12 cellular contexts compared by ENCODE assay signal in the genomic region with DNA sequence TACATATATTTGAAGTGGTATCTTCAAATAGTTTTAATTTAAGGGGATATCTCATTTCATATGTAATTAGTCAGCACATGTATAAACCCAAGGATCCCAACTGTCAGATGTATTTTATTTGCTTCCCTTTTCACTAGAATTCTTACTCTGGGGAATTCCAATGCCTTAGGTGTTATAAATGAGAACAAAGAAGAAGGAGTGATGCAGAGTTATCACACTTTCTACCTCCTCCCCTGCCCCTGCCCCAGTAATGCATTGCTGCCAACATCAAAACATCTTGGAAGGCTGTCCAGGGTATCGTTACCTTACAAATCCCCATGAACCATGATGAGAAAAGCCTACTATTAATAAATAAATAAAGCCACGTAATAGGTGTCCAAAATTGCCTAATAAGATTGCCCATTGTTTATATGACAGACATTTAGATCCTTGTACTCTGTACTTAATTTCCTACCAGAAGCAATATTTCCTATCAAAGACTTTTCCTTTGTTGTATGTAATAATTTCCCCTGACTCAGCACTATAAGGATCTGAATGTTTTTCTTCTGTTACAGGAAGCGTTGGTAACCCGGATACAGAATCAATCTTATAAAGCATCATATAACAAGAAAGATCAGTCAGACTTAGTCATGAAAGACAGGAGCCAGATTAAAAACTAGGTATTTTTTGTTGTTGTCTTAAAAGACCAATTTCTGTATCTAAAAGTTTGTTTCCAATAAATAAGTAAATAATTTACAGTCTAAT. TPM values are rescaled to one million over a fixed set of nuclear protein-coding genes. Genes with fewer than 3 reads are reported as not detected.
A peak's percentile ranks its signal among the peaks of the same experiment; 100 is the strongest.
DNase-seq lines count a peak whose midpoint lies in the region; ATAC-seq, FAIRE-seq and TF ChIP-seq lines count a peak whose summit lies in the region.
"Had no signal": no experiment of that assay in that cellular context is flagged by ENCODE, and none has a peak within 500 bp of the region (broad histone marks: within the 10 kb centered on the region; RNA-seq: fewer than 3 reads in every experiment).

No MANE protein-coding gene starts in this region.

- H3K27ac ChIP-seq in pancreas = no peak overlapping the region
- H3K27ac ChIP-seq: 22Rv1 had no signal

- no peak for TF ChIP-seq CTCF in pancreas (IDR thresholded peaks at IDR 0.05)

- WGBS in pancreas, 2 donors = 87 to 91% methylated on average over 4 of the region's 4 CpGs

- no peaks in the 10 kb centered on the region for H3K4me1 ChIP-seq in pancreas

- peak overlapping the region; percentile 18 for H3K4me3 Mint-ChIP-seq in T-helper 1 cell treated with Interleukin-12 subunit alpha and Interleukin-12 subunit beta and Interleukin-4 antibody, amounts not matched to agents 30 μg/mL and 1 μg/mL, for 36 hours
- H3K4me3 Mint-ChIP-seq in effector memory CD8-positive, alpha-beta T cell = peak overlapping the region in 1 of 2 donors; percentile 82

- peak overlapping the region; percentile 83 for H3K27ac Mint-ChIP-seq in T-helper 1 cell treated with Interleukin-12 subunit alpha and Interleukin-12 subunit beta and Interleukin-4 antibody, amounts not matched to agents 30 μg/mL and 1 μg/mL, for 36 hours
- peak overlapping the region; percentile 65 to 76 for H3K27ac Mint-ChIP-seq in effector memory CD8-positive, alpha-beta T cell

- H3K27me3 Mint-ChIP-seq in T-helper 1 cell treated with Interleukin-12 subunit alpha and Interleukin-12 subunit beta and Interleukin-4 antibody, amounts not matched to agents 30 μg/mL and 1 μg/mL, for 36 hours (ENCODE audit: low read depth) = no peaks in the 10 kb centered on the region
- H3K27me3 Mint-ChIP-seq in effector memory CD8-positive, alpha-beta T cell = no peaks in the 10 kb centered on the region

- H3K27me3 ChIP-seq in pancreas = no peaks in the 10 kb centered on the region

- H3K9me3 Mint-ChIP-seq in T-helper 1 cell treated with Interleukin-12 subunit alpha and Interleukin-12 subunit beta and Interleukin-4 antibody, amounts not matched to agents 30 μg/mL and 1 μg/mL, for 36 hours = no peaks in the 10 kb centered on the region
- no peaks in the 10 kb centered on the region for H3K9me3 Mint-ChIP-seq in effector memory CD8-positive, alpha-beta T cell

- FAIRE-seq in pancreas (lab: Jason Lieb, UNC) = peak; percentile 59
- FAIRE-seq: G401.6 had no signal

- no peaks in the 10 kb centered on the region for H3K9me3 ChIP-seq in pancreas

- intact Hi-C loops in pancreas (cut with DNase I) = no loop called here

- peaks cover 63% of the 10 kb centered on the region for H3K4me1 Mint-ChIP-seq in T-helper 1 cell treated with Interleukin-12 subunit alpha and Interleukin-12 subunit beta and Interleukin-4 antibody, amounts not matched to agents 30 μg/mL and 1 μg/mL, for 36 hours (ENCODE audit: low read depth)
- peaks cover 50 to 76% of the 10 kb centered on the region in 2 donors for H3K4me1 Mint-ChIP-seq in effector memory CD8-positive, alpha-beta T cell (ENCODE audit: low read depth in 2 of 2)

- DNase-seq in DMS53 (lab: John Stamatoyannopoulos, UW) (peak; percentile 3), DMS53 treated with DMSO at 0.1 percent for 48 hours (lab: John Stamatoyannopoulos, UW; ENCODE audit: unreplicated experiment) (no peak), pancreas (no peak), NCI-H1417 treated with DMSO at 0.1 percent for 48 hours (lab: John Stamatoyannopoulos, UW) (no peak), NCI-H82 (lab: John Stamatoyannopoulos, UW) (no peak)
- DNase-seq in effector memory CD8-positive, alpha-beta T cell = no peak
- DNase-seq: NCI-H2227 treated with DMSO at 0.1 percent for 48 hours, posterior cingulate gyrus had no signal

- ATAC-seq in effector memory CD8-positive, alpha-beta T cell (replicated peaks) = peak; percentile 49
- ATAC-seq in pancreas (no peak), HG02885 (IDR thresholded peaks at IDR 0.05; ENCODE audit: poor library complexity, unreplicated experiment) (no peak)

- H3K4me3 ChIP-seq in pancreas = no peak overlapping the region

- H3K36me3 ChIP-seq in pancreas = no peaks in the 10 kb centered on the region

- H3K36me3 Mint-ChIP-seq in T-helper 1 cell treated with Interleukin-12 subunit alpha and Interleukin-12 subunit beta and Interleukin-4 antibody, amounts not matched to agents 30 μg/mL and 1 μg/mL, for 36 hours (ENCODE audit: low read depth) = peaks cover 38% of the 10 kb centered on the region
- peaks cover 18% of the 10 kb centered on the region for H3K36me3 Mint-ChIP-seq in effector memory CD8-positive, alpha-beta T cell (ENCODE audit: insufficient read depth)

RNA-seq across cellular contexts. Expression of a gene that starts 38.8 kb away (rescaled TPM):
- total RNA-seq in pancreas = 10 to 100 TPM in 4 of 6 donors, 1 to 10 TPM in 2; 9.1 to 23.3 (median 12.3) TPM
- 1 to 10 TPM; 5.3 to 9.5 TPM for polyA plus RNA-seq in pancreas
